Comparison of ENCODE assay signal across 8 cellular contexts in the genomic region with DNA sequence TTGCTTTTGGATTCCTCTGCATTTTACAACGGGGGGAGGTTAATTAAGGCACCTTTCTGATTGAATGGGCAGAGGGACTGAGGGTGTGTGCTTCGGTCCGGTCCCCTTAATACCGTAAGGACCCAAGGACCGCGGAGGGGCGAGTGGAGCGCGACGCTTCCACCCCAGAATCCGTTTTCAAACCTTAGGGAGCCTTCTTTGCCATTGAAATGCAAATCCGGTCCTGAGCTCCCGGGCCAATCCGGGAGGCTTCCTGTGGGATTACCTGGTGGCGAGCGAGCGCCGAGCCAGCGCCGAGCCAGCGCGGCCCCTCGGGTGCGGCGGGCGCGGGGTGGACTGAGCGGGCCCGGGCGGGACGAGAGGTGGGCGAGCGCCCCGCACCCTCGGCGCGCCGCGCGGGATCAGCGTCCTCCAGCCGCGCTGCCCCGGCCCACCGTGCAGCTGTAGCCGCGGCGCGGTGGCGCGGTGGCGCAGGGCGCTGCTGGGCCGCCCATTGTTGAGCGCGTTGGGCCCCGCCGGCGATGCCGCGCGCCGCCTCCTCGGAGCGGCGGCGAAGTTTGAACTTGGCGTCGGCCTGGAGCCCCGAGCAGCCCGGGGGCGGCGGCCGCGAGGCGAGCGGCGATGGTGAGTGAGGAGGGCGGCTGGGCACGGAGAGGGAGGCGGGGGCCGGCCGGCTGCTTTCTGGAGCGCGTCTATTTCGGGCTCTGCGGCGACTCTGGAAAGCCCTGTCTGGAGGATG.
DNase-seq lines count a peak whose midpoint lies in the region; ATAC-seq and TF ChIP-seq lines count a peak whose summit lies in the region.

No MANE protein-coding gene starts in this region.

- no peaks in the 10 kb centered on the region for H3K9me3 Mint-ChIP-seq in activated naive CD8-positive, alpha-beta T cell (ENCODE audit: low read depth)

- no peak for TF ChIP-seq CTCF in retinal pigment epithelial cell (conservative IDR thresholded peaks at IDR 0.05; ENCODE audit: low read depth, low read length)

- ATAC-seq in GM21619 (IDR thresholded peaks at IDR 0.05; ENCODE audit: unreplicated experiment): peak; percentile 45
- ATAC-seq in left ventricle myocardium superior: peak; percentile 86
- no peak for ATAC-seq in HG02588 (IDR thresholded peaks at IDR 0.05; ENCODE audit: unreplicated experiment)

- no peaks in the 10 kb centered on the region for H3K36me3 Mint-ChIP-seq in activated naive CD8-positive, alpha-beta T cell

- peak; percentile 26 for DNase-seq in DMS153 (lab: John Stamatoyannopoulos, UW)
- DNase-seq in NCI-H2081 (lab: John Stamatoyannopoulos, UW): peak; percentile 56 to 74
- peak; percentile 72 for DNase-seq in left ventricle myocardium superior
- no peak for DNase-seq in retinal pigment epithelial cell (ENCODE audit: low read depth)
- no peak for DNase-seq in DMS114 treated with DMSO at 0.1 percent for 48 hours (lab: John Stamatoyannopoulos, UW; ENCODE audit: unreplicated experiment)

- peak overlapping the region; percentile 73 for H3K4me3 ChIP-seq in retinal pigment epithelial cell (ENCODE audit: low read length)

- peaks cover 18% of the 10 kb centered on the region for H3K4me1 Mint-ChIP-seq in activated naive CD8-positive, alpha-beta T cell (ENCODE audit: low read depth)

- H3K4me3 Mint-ChIP-seq in activated naive CD8-positive, alpha-beta T cell: peak overlapping the region; percentile 80

- peaks cover 49% of the 10 kb centered on the region for H3K27me3 Mint-ChIP-seq in activated naive CD8-positive, alpha-beta T cell

- intact Hi-C loops in left ventricle myocardium superior (cut with micrococcal nuclease): no loop called here

- H3K27ac Mint-ChIP-seq in activated naive CD8-positive, alpha-beta T cell: no peak overlapping the region

Comparison
In these comparisons a context has a peak if more than half of its experiments do, and no peak if none do; other contexts are left out.
1. DNase-seq: peak in DMS153 (single experiment), NCI-H2081 (2 of 2) and left ventricle myocardium superior (single experiment); none in retinal pigment epithelial cell (single experiment) and DMS114 treated with DMSO at 0.1 percent for 48 hours (single experiment).